1 cellular context compared by ENCODE assay signal in genomic region chr9:133473743-133474142, GRCh38.
TF ChIP-seq lines count a peak whose summit lies in the region.

No MANE protein-coding gene starts in this region.

TF ChIP-seq in K562, 482 proteins besides CTCF, POLR2A, EP300 and RAD21:
- TF ChIP-seq ZNF316 (IDR thresholded peaks at IDR 0.05), result peak; percentile 75
- no peak for TF ChIP-seq JUNB (CRISPR knock-in tag; conservative IDR thresholded peaks at IDR 0.05)
